In genomic region chr2:30273574-30273929, GRCh38 we compare ENCODE assay signal across 1 cellular context.
TF ChIP-seq lines count a peak whose summit lies in the region.

No MANE protein-coding gene starts in this region.

TF ChIP-seq in endothelial cell of umbilical vein, 7 proteins besides CTCF, POLR2A, EP300 and RAD21 (continued from another document):
- no peak for TF ChIP-seq EZH2 (IDR thresholded peaks at IDR 0.05; ENCODE audit: borderline replicate concordance, low read depth, low read length, severe bottlenecking)
- no peak for TF ChIP-seq POLR2AphosphoS5 (IDR thresholded peaks at IDR 0.05; ENCODE audit: insufficient read depth, low read depth, low read length)
- no peak for TF ChIP-seq MAX (IDR thresholded peaks at IDR 0.05; ENCODE audit: insufficient read depth, insufficient read length)
